Comparison of ENCODE assay signal across 9 cellular contexts in genomic region chr6:30688569-30688968, GRCh38. TPM values are rescaled to one million over a fixed set of nuclear protein-coding genes. Genes with fewer than 3 reads are reported as not detected.
A peak's percentile ranks its signal among the peaks of the same experiment; 100 is the strongest.
DNase-seq lines count a peak whose midpoint lies in the region; ATAC-seq and TF ChIP-seq lines count a peak whose summit lies in the region.
"Had no signal": no experiment of that assay in that cellular context is flagged by ENCODE, and none has a peak within 500 bp of the region (broad histone marks: within the 10 kb centered on the region; RNA-seq: fewer than 3 reads in every experiment).

No MANE protein-coding gene starts in this region.

- H3K27ac Mint-ChIP-seq in natural killer cell treated with Interleukin-12 subunit alpha and Interleukin-12 subunit beta and Interleukin-15 and Interleukin-18, amount 100 ng/mL, for 72 hours, result peak overlapping the region; percentile 98

- in situ Hi-C loops in brain microvascular endothelial cell (cut with HindIII; ENCODE audit: low pct_ligation_motif_present, low sequenced_read_pairs), result no loop called here

- TF ChIP-seq CTCF in AG10803 (conservative IDR thresholded peaks at IDR 0.05; ENCODE audit: low read length) (no peak), HEK293 (tag by site-specific recombination; IDR thresholded peaks at IDR 0.05) (no peak), brain microvascular endothelial cell (IDR thresholded peaks at IDR 0.05; ENCODE audit: low read depth, low read length, missing control alignments) (no peak)

- CTCF ChIA-PET in HEK293 (lab: Yijun Ruan, JAX), result interaction anchor here (0.5 to 5.4 kb wide), 12 partner anchors 10 to 140 kb away, joined by 3 to 45 read pairs (median 4); partner anchors contain the start of gene DHX16

- H3K9me3 ChIP-seq in HEK293 (ENCODE audit: control insufficient read depth, insufficient read depth, low read depth, low read length), result no peaks in the 10 kb centered on the region

- H3K27ac ChIP-seq in HEK293 (ENCODE audit: extremely low read depth, low read depth, low read length) (peak overlapping the region; percentile 94; the same call in 1 of the 2 replicates), brain microvascular endothelial cell (no peak overlapping the region)

- H3K4me3 Mint-ChIP-seq in natural killer cell treated with Interleukin-12 subunit alpha and Interleukin-12 subunit beta and Interleukin-15 and Interleukin-18, amount 100 ng/mL, for 72 hours, result peak overlapping the region; percentile 100

- peaks cover 26% of the 10 kb centered on the region for H3K36me3 Mint-ChIP-seq in natural killer cell treated with Interleukin-12 subunit alpha and Interleukin-12 subunit beta and Interleukin-15 and Interleukin-18, amount 100 ng/mL, for 72 hours

- H3K36me3 ChIP-seq in HEK293 (ENCODE audit: control insufficient read depth in 2 of 2, insufficient read depth in 1 of 2, low read length in 2 of 2) (peaks cover 0 to 6% of the 10 kb centered on the region in 2 experiments; a peak in 2 of 3 replicates), brain microvascular endothelial cell (replicated peaks) (peaks cover 6% of the 10 kb centered on the region)

- H3K27me3 ChIP-seq in brain microvascular endothelial cell (replicated peaks), result no peaks in the 10 kb centered on the region

- POLR2A ChIA-PET in HEK293 (lab: Yijun Ruan, JAX), result interaction anchor here (0.6 to 14.5 kb wide), 10 partner anchors 9 to 470 kb away, joined by 3 to 235 read pairs (median 3); partner anchors contain the start of genes DHX16, FLOT1, MDC1 and TCF19

- DNase-seq in AG10803 (ENCODE audit: low read depth), result no peak
- no peak for DNase-seq in brain microvascular endothelial cell
- no peak for DNase-seq in natural killer cell treated with Interleukin-12 subunit alpha and Interleukin-12 subunit beta and Interleukin-15 and Interleukin-18, amount 100 ng/mL, for 72 hours (ENCODE audit: low spot score)
- DNase-seq in medulla oblongata (ENCODE audit: extremely low spot score), result no peak
- no peak for DNase-seq in DMS79 treated with DMSO at 0.1 percent for 48 hours (lab: John Stamatoyannopoulos, UW)
- no peak for DNase-seq in NCI-H128 (lab: John Stamatoyannopoulos, UW; ENCODE audit: unreplicated experiment)
- DNase-seq: activated CD4-positive, CD25-positive, alpha-beta regulatory T cell had no signal

- H3K27me3 Mint-ChIP-seq in natural killer cell treated with Interleukin-12 subunit alpha and Interleukin-12 subunit beta and Interleukin-15 and Interleukin-18, amount 100 ng/mL, for 72 hours, result no peaks in the 10 kb centered on the region

- no peaks in the 10 kb centered on the region for H3K9me3 Mint-ChIP-seq in natural killer cell treated with Interleukin-12 subunit alpha and Interleukin-12 subunit beta and Interleukin-15 and Interleukin-18, amount 100 ng/mL, for 72 hours

- no peak for ATAC-seq in natural killer cell treated with Interleukin-12 subunit alpha and Interleukin-12 subunit beta and Interleukin-15 and Interleukin-18, amount 100 ng/mL, for 72 hours
- ATAC-seq in GM21528 (IDR thresholded peaks at IDR 0.05; ENCODE audit: low FRiP score, unreplicated experiment), result no peak

- peaks cover 17% of the 10 kb centered on the region for H3K4me1 ChIP-seq in HEK293 (ENCODE audit: control insufficient read depth, insufficient read depth, low read length)

- peaks cover 43 to 51% of the 10 kb centered on the region in 2 donors for H3K4me1 Mint-ChIP-seq in natural killer cell treated with Interleukin-12 subunit alpha and Interleukin-12 subunit beta and Interleukin-15 and Interleukin-18, amount 100 ng/mL, for 72 hours (ENCODE audit: low read depth in 2 of 2)

- peak overlapping the region; percentile 93 for H3K4me3 ChIP-seq in AG10803 (ENCODE audit: low read length)
- no peak overlapping the region for H3K4me3 ChIP-seq in HEK293 (ENCODE audit: low read depth, low read length)
- H3K4me3 ChIP-seq in brain microvascular endothelial cell (ENCODE audit: low read depth, low read length), result peak overlapping the region; percentile 89

TF ChIP-seq in HEK293, 187 proteins besides CTCF, POLR2A, EP300 and RAD21:
- TF ChIP-seq ZNF24 (tag by site-specific recombination; IDR thresholded peaks at IDR 0.05), result no peak
- TF ChIP-seq SCRT1 (tag by site-specific recombination; IDR thresholded peaks at IDR 0.05; ENCODE audit: borderline replicate concordance), result no peak
- TF ChIP-seq ZNF548 (tag by site-specific recombination; IDR thresholded peaks at IDR 0.05), result no peak
- TF ChIP-seq ZNF398 (tag by site-specific recombination; IDR thresholded peaks at IDR 0.05), result no peak
- no peak for TF ChIP-seq ZNF221 (tag by site-specific recombination; IDR thresholded peaks at IDR 0.05; ENCODE audit: borderline replicate concordance)
- TF ChIP-seq ZBTB48 (tag by site-specific recombination; IDR thresholded peaks at IDR 0.05), result no peak
- no peak for TF ChIP-seq MEIS1 (CRISPR knock-in tag; IDR thresholded peaks at IDR 0.05; ENCODE audit: borderline replicate concordance)
- TF ChIP-seq ZNF623 (tag by site-specific recombination; IDR thresholded peaks at IDR 0.05), result no peak

RNA-seq across cellular contexts. Expression of gene PPP1R18, which starts 2.1 kb away (rescaled TPM):
- total RNA-seq in natural killer cell treated with Interleukin-12 subunit alpha and Interleukin-12 subunit beta and Interleukin-15 and Interleukin-18, amount 100 ng/mL, for 72 hours, result 100 to 1,000 TPM; 168 to 271 TPM

RNA-seq across cellular contexts. Expression of gene NRM, which starts 2.2 kb away (rescaled TPM):
- total RNA-seq in natural killer cell treated with Interleukin-12 subunit alpha and Interleukin-12 subunit beta and Interleukin-15 and Interleukin-18, amount 100 ng/mL, for 72 hours, result 10 to 100 TPM; 11.7 to 24.2 TPM

RNA-seq across cellular contexts. Expression of gene DHX16, which starts 15.8 kb away (rescaled TPM):
- 10 to 100 TPM; 50.7 to 64.2 TPM for total RNA-seq in natural killer cell treated with Interleukin-12 subunit alpha and Interleukin-12 subunit beta and Interleukin-15 and Interleukin-18, amount 100 ng/mL, for 72 hours

RNA-seq across cellular contexts. Expression of gene MDC1, which starts 28.5 kb away (rescaled TPM):
- total RNA-seq in natural killer cell treated with Interleukin-12 subunit alpha and Interleukin-12 subunit beta and Interleukin-15 and Interleukin-18, amount 100 ng/mL, for 72 hours, result 100 to 1,000 TPM in 1 of 2 donors, 10 to 100 TPM in 1; 64.1 to 118 TPM

RNA-seq across cellular contexts. Expression of gene TUBB, which starts 31.6 kb away (rescaled TPM):
- total RNA-seq in natural killer cell treated with Interleukin-12 subunit alpha and Interleukin-12 subunit beta and Interleukin-15 and Interleukin-18, amount 100 ng/mL, for 72 hours, result 1,000 to 10,000 TPM in 1 of 2 donors, 100 to 1,000 TPM in 1; 938 to 1,043 TPM
